7 cellular contexts compared by ENCODE assay signal in the genomic region with DNA sequence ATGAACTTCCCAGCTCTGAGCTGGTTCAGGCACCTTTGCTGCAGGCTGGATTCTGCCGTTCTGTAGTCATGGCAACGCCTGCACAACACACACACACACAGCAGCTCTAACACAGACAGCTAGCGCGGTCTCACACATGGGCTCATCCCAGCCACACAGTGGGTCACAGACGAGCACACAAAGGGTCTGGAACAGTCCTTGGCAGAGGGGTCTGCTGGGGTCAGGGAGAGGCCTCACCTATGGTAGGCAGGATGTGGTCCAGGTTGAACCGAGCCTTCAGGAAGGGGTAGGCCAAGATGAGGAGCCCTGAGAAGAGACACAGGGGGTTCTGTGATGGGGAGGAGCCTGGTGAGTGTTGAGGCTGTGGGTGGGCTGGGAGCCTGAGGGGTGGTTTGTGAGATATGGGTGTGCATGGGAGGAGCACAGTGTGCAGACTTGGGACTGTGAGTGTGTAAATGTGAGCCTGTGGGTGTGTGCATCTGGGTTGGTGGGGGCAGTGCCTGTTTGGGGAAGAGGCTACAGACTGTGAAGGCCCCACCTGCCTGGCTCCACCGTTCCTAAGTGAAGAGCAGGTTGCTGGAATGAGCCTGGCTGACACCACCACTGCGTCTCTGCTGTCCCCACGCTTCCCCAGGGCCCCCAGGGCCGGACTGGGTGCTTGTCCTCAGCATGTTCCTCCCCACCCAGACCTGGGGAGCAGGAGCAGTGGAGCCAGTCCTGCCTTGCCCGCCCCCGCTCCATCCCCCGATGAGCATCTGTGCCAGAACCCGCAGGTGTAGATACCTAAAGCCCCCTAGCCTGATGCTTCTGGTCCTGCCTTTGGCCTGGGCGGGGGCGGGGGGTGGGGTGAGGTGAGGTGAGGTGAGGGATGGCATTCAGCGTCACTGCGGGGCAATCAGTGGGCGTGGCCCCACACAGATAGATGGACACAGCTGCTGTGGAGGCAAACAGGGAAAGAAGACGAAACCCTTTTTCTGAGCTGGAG. TPM values are rescaled to one million over a fixed set of nuclear protein-coding genes. Genes with fewer than 3 reads are reported as not detected.
DNase-seq lines count a peak whose midpoint lies in the region; ATAC-seq lines count a peak whose summit lies in the region.

No MANE protein-coding gene starts in this region.

- H3K4me1 Mint-ChIP-seq in activated naive CD8-positive, alpha-beta T cell treated with anti-CD3 and anti-CD28 coated beads, Interleukin-2, amount 10 ng/mL, durations not matched to agents 7 days and 5 days, result peaks cover 20% of the 10 kb centered on the region
- peaks cover 9% of the 10 kb centered on the region for H3K4me1 Mint-ChIP-seq in memory B cell

- ATAC-seq in activated naive CD8-positive, alpha-beta T cell treated with anti-CD3 and anti-CD28 coated beads, Interleukin-2, amount 10 ng/mL, durations not matched to agents 7 days and 5 days (ENCODE audit: low read depth), result peak; percentile 87
- ATAC-seq in memory B cell (ENCODE audit: low read depth), result peak; percentile 84

- no peaks in the 10 kb centered on the region for H3K9me3 Mint-ChIP-seq in activated naive CD8-positive, alpha-beta T cell treated with anti-CD3 and anti-CD28 coated beads, Interleukin-2, amount 10 ng/mL, durations not matched to agents 7 days and 5 days
- no peaks in the 10 kb centered on the region for H3K9me3 Mint-ChIP-seq in memory B cell

- peak; percentile 7 for DNase-seq in GOT3 (lab: John Stamatoyannopoulos, UW)
- DNase-seq in NCI-H2227 (lab: John Stamatoyannopoulos, UW; ENCODE audit: unreplicated experiment), result peak; percentile 91
- DNase-seq in activated naive CD8-positive, alpha-beta T cell treated with anti-CD3 and anti-CD28 coated beads, Interleukin-2, amount 10 ng/mL, durations not matched to agents 7 days and 5 days, result peak; percentile 73
- no peak for DNase-seq in memory B cell (ENCODE audit: low spot score in 2 of 2)
- no peak for DNase-seq in effector CD8-positive, alpha-beta T cell (lab: John Stamatoyannopoulos, UW)
- no peak for DNase-seq in MG63
- DNase-seq in AML-193 (lab: John Stamatoyannopoulos, UW), result no peak

- no peak overlapping the region for H3K4me3 ChIP-seq in MG63

- H3K4me3 Mint-ChIP-seq in activated naive CD8-positive, alpha-beta T cell treated with anti-CD3 and anti-CD28 coated beads, Interleukin-2, amount 10 ng/mL, durations not matched to agents 7 days and 5 days, result peak overlapping the region; percentile 48
- no peak overlapping the region for H3K4me3 Mint-ChIP-seq in memory B cell

- no peaks in the 10 kb centered on the region for H3K36me3 Mint-ChIP-seq in activated naive CD8-positive, alpha-beta T cell treated with anti-CD3 and anti-CD28 coated beads, Interleukin-2, amount 10 ng/mL, durations not matched to agents 7 days and 5 days
- H3K36me3 Mint-ChIP-seq in memory B cell, result no peaks in the 10 kb centered on the region

- no peaks in the 10 kb centered on the region for H3K27me3 ChIP-seq in MG63

- POLR2A ChIA-PET in activated naive CD8-positive, alpha-beta T cell treated with anti-CD3 and anti-CD28 coated beads, Interleukin-2, amount 10 ng/mL, durations not matched to agents 7 days and 5 days (lab: Charles Lee), result interaction anchor here (0.6 to 4.4 kb wide), 5 partner anchors 17 to 118 kb away, joined by 3 to 22 read pairs (median 4); partner anchors contain the start of gene MKNK1

- no peaks in the 10 kb centered on the region for H3K36me3 ChIP-seq in MG63

- no peaks in the 10 kb centered on the region for H3K9me3 ChIP-seq in MG63

- H3K27me3 Mint-ChIP-seq in activated naive CD8-positive, alpha-beta T cell treated with anti-CD3 and anti-CD28 coated beads, Interleukin-2, amount 10 ng/mL, durations not matched to agents 7 days and 5 days, result peaks cover 19% of the 10 kb centered on the region
- peaks cover 30% of the 10 kb centered on the region for H3K27me3 Mint-ChIP-seq in memory B cell

- H3K27ac Mint-ChIP-seq in activated naive CD8-positive, alpha-beta T cell treated with anti-CD3 and anti-CD28 coated beads, Interleukin-2, amount 10 ng/mL, durations not matched to agents 7 days and 5 days, result peak overlapping the region; percentile 77
- H3K27ac Mint-ChIP-seq in memory B cell, result peak overlapping the region; percentile 89

RNA-seq across cellular contexts. Expression of gene KNCN, which starts 1.5 kb away (rescaled TPM):
- not detected for total RNA-seq in activated naive CD8-positive, alpha-beta T cell treated with anti-CD3 and anti-CD28 coated beads, Interleukin-2, amount 10 ng/mL, durations not matched to agents 7 days and 5 days
- not detected in 2 replicates for total RNA-seq in MG63 (2014; rRNA removed; shearing (Covaris generic); ENCODE audit: low replicate concordance)

RNA-seq across cellular contexts. Expression of gene MKNK1, which starts 54.1 kb away (rescaled TPM):
- total RNA-seq in activated naive CD8-positive, alpha-beta T cell treated with anti-CD3 and anti-CD28 coated beads, Interleukin-2, amount 10 ng/mL, durations not matched to agents 7 days and 5 days, result 10 to 100 TPM; 65.4 to 70.2 TPM
- total RNA-seq in MG63 (2014; rRNA removed; shearing (Covaris generic); ENCODE audit: low replicate concordance), result 16.4 and 22.7 TPM in 2 replicates

Comparison
In these comparisons a context has a peak if more than half of its experiments do, and no peak if none do; other contexts are left out.
1. DNase-seq: peak in GOT3 (single experiment), NCI-H2227 (single experiment) and activated naive CD8-positive, alpha-beta T cell treated with anti-CD3 and anti-CD28 coated beads, Interleukin-2, amount 10 ng/mL, durations not matched to agents 7 days and 5 days (single experiment); none in memory B cell (0 of 2), effector CD8-positive, alpha-beta T cell (single experiment), MG63 (single experiment) and AML-193 (0 of 2).